Comparison of ENCODE assay signal across 8 cellular contexts in genomic region chr16:1610071-1610840, GRCh38. TPM values are rescaled to one million over a fixed set of nuclear protein-coding genes. Genes with fewer than 3 reads are reported as not detected.
DNase-seq lines count a peak whose midpoint lies in the region; ATAC-seq and TF ChIP-seq lines count a peak whose summit lies in the region.

No MANE protein-coding gene starts in this region.

- TF ChIP-seq POLR2A in suprapubic skin (IDR thresholded peaks at IDR 0.05) = no peak

- peak overlapping the region; percentile 98 for H3K27ac Mint-ChIP-seq in activated naive CD8-positive, alpha-beta T cell treated with anti-CD3 and anti-CD28 coated beads for 36 hours

- intact Hi-C loops in head of caudate nucleus (cut with DNase I) = loop anchor here (5.0 to 10.0 kb wide), 2 partner anchors 97 to 115 kb away; partner anchors contain the start of genes MAPK8IP3 and TELO2

- H3K4me1 Mint-ChIP-seq in activated naive CD8-positive, alpha-beta T cell treated with anti-CD3 and anti-CD28 coated beads for 36 hours = peaks cover 25% of the 10 kb centered on the region

- H3K27me3 Mint-ChIP-seq in activated naive CD8-positive, alpha-beta T cell treated with anti-CD3 and anti-CD28 coated beads for 36 hours = peaks cover 3% of the 10 kb centered on the region

- H3K4me3 ChIP-seq in SU-DHL-6 (ENCODE audit: insufficient read depth, low read length, poor library complexity, severe bottlenecking) = peak overlapping the region; percentile 66
- peak overlapping the region; percentile 99 for H3K4me3 ChIP-seq in suprapubic skin

- peak overlapping the region; percentile 89 for H3K4me3 Mint-ChIP-seq in activated naive CD8-positive, alpha-beta T cell treated with anti-CD3 and anti-CD28 coated beads for 36 hours

- H2AFZ ChIP-seq in SU-DHL-6 (ENCODE audit: low read depth, low read length, severe bottlenecking) = peak overlapping the region; percentile 96

- H3K27me3 ChIP-seq in SU-DHL-6 (ENCODE audit: low read length) (no peaks in the 10 kb centered on the region), suprapubic skin (no peaks in the 10 kb centered on the region)

- H3K36me3 ChIP-seq in SU-DHL-6 (ENCODE audit: low read length) = no peaks in the 10 kb centered on the region
- H3K36me3 ChIP-seq in suprapubic skin = peaks cover 16% of the 10 kb centered on the region

- H3K9me3 ChIP-seq in SU-DHL-6 (ENCODE audit: insufficient read depth, low read length) (no peaks in the 10 kb centered on the region), suprapubic skin (no peaks in the 10 kb centered on the region)

- H3K9me2 ChIP-seq in SU-DHL-6 (replicated peaks; ENCODE audit: insufficient read depth, low read length) = no peaks in the 10 kb centered on the region

- 3% methylated on average over 14 of the region's 85 CpGs for WGBS in suprapubic skin

- peaks cover 25% of the 10 kb centered on the region for H3F3A ChIP-seq in SU-DHL-6 (ENCODE audit: insufficient read depth)

- peak; percentile 61 for ATAC-seq in omental fat pad (ENCODE audit: low FRiP score)

- no peak for TF ChIP-seq EP300 in suprapubic skin (IDR thresholded peaks at IDR 0.05)

- H3K27ac ChIP-seq in SU-DHL-6 (ENCODE audit: low read depth, low read length) = peak overlapping the region; percentile 76
- H3K27ac ChIP-seq in suprapubic skin = peak overlapping the region; percentile 85

- peak overlapping the region; percentile 72 for H3K4me2 ChIP-seq in SU-DHL-6 (ENCODE audit: low read depth, low read length, poor library complexity, severe bottlenecking)

- H3K4me1 ChIP-seq in suprapubic skin = peaks cover 44% of the 10 kb centered on the region

- no peaks in the 10 kb centered on the region for H3K9me3 Mint-ChIP-seq in activated naive CD8-positive, alpha-beta T cell treated with anti-CD3 and anti-CD28 coated beads for 36 hours

- H3K79me2 ChIP-seq in SU-DHL-6 (ENCODE audit: insufficient read depth, low read length) = peaks cover 21% of the 10 kb centered on the region

- H3K36me3 Mint-ChIP-seq in activated naive CD8-positive, alpha-beta T cell treated with anti-CD3 and anti-CD28 coated beads for 36 hours = peaks cover 6% of the 10 kb centered on the region

- no peak for TF ChIP-seq CTCF in SU-DHL-6 (IDR thresholded peaks at IDR 0.05; ENCODE audit: insufficient read depth, low read length, poor library complexity, severe bottlenecking)
- TF ChIP-seq CTCF in omental fat pad (IDR thresholded peaks at IDR 0.05) = no peak
- TF ChIP-seq CTCF in suprapubic skin (IDR thresholded peaks at IDR 0.05) = no peak

- H3K9ac ChIP-seq in SU-DHL-6 (ENCODE audit: low read length) = peak overlapping the region; percentile 76

- DNase-seq in DMS 273 (lab: John Stamatoyannopoulos, UW; ENCODE audit: unreplicated experiment) (peak; percentile 98), GOT3 (lab: John Stamatoyannopoulos, UW) (peak; percentile 72), NAMALWA (ENCODE audit: low spot score) (peak; percentile 94), head of caudate nucleus (peak in 41 of 42 donors; percentile 42 to 89 (median 78)), omental fat pad (ENCODE audit: low spot score) (peak; percentile 65), suprapubic skin (ENCODE audit: low spot score in 2 of 2) (peak; percentile 93 to 94)
- peak; percentile 92 for DNase-seq in activated naive CD8-positive, alpha-beta T cell treated with anti-CD3 and anti-CD28 coated beads for 36 hours

- peaks cover 4% of the 10 kb centered on the region; the same call in 1 of the 2 replicates for H4K20me1 ChIP-seq in SU-DHL-6 (ENCODE audit: low read depth, low read length)

RNA-seq across cellular contexts. Expression of gene IFT140, which starts 1.6 kb away (rescaled TPM):
- 1 to 10 TPM; 7.1 to 9.5 TPM for total RNA-seq in activated naive CD8-positive, alpha-beta T cell treated with anti-CD3 and anti-CD28 coated beads for 36 hours
- total RNA-seq in omental fat pad = 10 to 100 TPM; 13.6 to 21.0 (median 19.6) TPM
- 10 to 100 TPM; 13.8 to 38.4 (median 17.0) TPM for total RNA-seq in suprapubic skin

RNA-seq across cellular contexts. Expression of gene CRAMP1, which starts 1.9 kb away (rescaled TPM):
- total RNA-seq in activated naive CD8-positive, alpha-beta T cell treated with anti-CD3 and anti-CD28 coated beads for 36 hours = 10 to 100 TPM; 14.4 to 17.0 TPM
- 10 to 100 TPM in 2 of 4 donors, 1 to 10 TPM in 2; 7.6 to 11.7 (median 9.8) TPM for total RNA-seq in omental fat pad
- 10 to 100 TPM; 15.7 to 39.3 (median 26.1) TPM for total RNA-seq in suprapubic skin

Comparison
In these comparisons a context has a peak if more than half of its experiments do, and no peak if none do; other contexts are left out.
1. Peak in every context shown above with its lines: DNase-seq, ATAC-seq, H3K4me3 ChIP-seq and H3K27ac ChIP-seq.